Comparison of ENCODE assay signal across 23 cellular contexts in the genomic region with DNA sequence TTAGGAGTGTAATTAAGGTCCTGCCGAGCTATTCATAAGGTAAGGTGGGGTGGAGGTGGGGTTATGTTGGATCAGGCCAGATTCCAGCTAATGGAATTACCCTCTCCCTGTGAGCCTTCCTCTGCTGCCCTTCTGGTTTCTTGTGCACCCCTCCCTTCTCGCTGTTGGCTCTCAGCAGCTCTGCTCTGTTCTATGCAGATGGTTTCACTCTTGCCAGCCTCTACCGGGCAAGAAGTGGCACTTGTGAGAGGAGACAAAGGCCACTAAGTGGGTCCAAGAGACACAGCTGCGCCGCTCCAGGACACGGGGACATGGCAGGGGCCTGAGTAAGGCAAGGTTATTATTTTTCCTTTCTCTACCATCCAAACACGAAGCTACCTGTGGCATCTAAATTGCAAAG.
DNase-seq lines count a peak whose midpoint lies in the region; ATAC-seq and TF ChIP-seq lines count a peak whose summit lies in the region.
"Had no signal": no experiment of that assay in that cellular context is flagged by ENCODE, and none has a peak within 500 bp of the region (broad histone marks: within the 10 kb centered on the region; RNA-seq: fewer than 3 reads in every experiment).

No MANE protein-coding gene starts in this region.

- H3K4me3 ChIP-seq in GM23338 (no peak overlapping the region), mucosa of descending colon (no peak overlapping the region)
- H3K4me3 ChIP-seq: BLaER1 treated with 17β-estradiol and CSF1 and Interleukin-3, amounts not matched to agents 10 nM and 100 nM; pancreas; sigmoid colon had no signal

- no peak overlapping the region for H3K4me2 ChIP-seq in GM23338
- H3K4me2 ChIP-seq: BLaER1 treated with 17β-estradiol and CSF1 and Interleukin-3, amounts not matched to agents 10 nM and 100 nM had no signal

- no peaks in the 10 kb centered on the region; the same call in 2 of the 3 replicates for H3K36me3 Mint-ChIP-seq in GM23338 (ENCODE audit: low read depth)
- H3K36me3 Mint-ChIP-seq: activated naive CD4-positive, alpha-beta T cell treated with anti-CD3 and anti-CD28 coated beads, Interleukin-2, amount 50 U/mL, for 72 hours; naive thymus-derived CD8-positive, alpha-beta T cell had no signal

- peaks cover 5% of the 10 kb centered on the region; the same call in 1 of the 3 replicates for H3K9me3 Mint-ChIP-seq in GM23338
- H3K9me3 Mint-ChIP-seq: activated naive CD4-positive, alpha-beta T cell treated with anti-CD3 and anti-CD28 coated beads, Interleukin-2, amount 50 U/mL, for 72 hours; activated T-helper 1 cell treated with anti-CD3 and anti-CD28 coated beads, Interleukin-12 subunit alpha, Interleukin-12 subunit beta, Interleukin-2, Interleukin-4 antibody, amounts not matched to agents 30 ng/mL and 10 ng/mL and 1 ng/mL, durations not matched to agents 14 hours and 24 hours and 36 hours; dendritic cell treated with granulocyte-macrophage colony-stimulating factor and Interleukin-4, amounts not matched to agents 40 ng/mL and 50 ng/mL, for 4 days; IgD-negative memory B cell had no signal

- TF ChIP-seq CTCF in GM23338 (conservative IDR thresholded peaks at IDR 0.05; ENCODE audit: low read depth in 2 of 2) (no peak), mucosa of descending colon (IDR thresholded peaks at IDR 0.05) (no peak), GM13976 (IDR thresholded peaks at IDR 0.05; ENCODE audit: borderline replicate concordance, control extremely low read depth, extremely low read depth, insufficient read depth, missing control alignments) (no peak)

- peaks cover 10% of the 10 kb centered on the region; the same call in 1 of the 2 replicates for H3K4me1 ChIP-seq in GM23338 (ENCODE audit: insufficient read depth)
- no peaks in the 10 kb centered on the region for H3K4me1 ChIP-seq in mucosa of descending colon (ENCODE audit: low read depth)
- H3K4me1 ChIP-seq: BLaER1 treated with 17β-estradiol and CSF1 and Interleukin-3, amounts not matched to agents 10 nM and 100 nM; pancreas had no signal

- H3K36me3 ChIP-seq in GM23338 (ENCODE audit: insufficient read depth) (peaks cover 6% of the 10 kb centered on the region), mucosa of descending colon (ENCODE audit: low read depth) (no peaks in the 10 kb centered on the region)
- H3K36me3 ChIP-seq: BLaER1 treated with 17β-estradiol and CSF1 and Interleukin-3, amounts not matched to agents 10 nM and 100 nM; pancreas; sigmoid colon had no signal

- no peak overlapping the region for H3K27ac ChIP-seq in GM23338 (ENCODE audit: low read depth)
- H3K27ac ChIP-seq: BLaER1 treated with 17β-estradiol and CSF1 and Interleukin-3, amounts not matched to agents 10 nM and 100 nM; pancreas; sigmoid colon; VCaP had no signal

- H3K27me3 ChIP-seq in GM23338 (ENCODE audit: insufficient read depth) = no peaks in the 10 kb centered on the region
- H3K27me3 ChIP-seq: BLaER1 treated with 17β-estradiol and CSF1 and Interleukin-3, amounts not matched to agents 10 nM and 100 nM; pancreas; sigmoid colon had no signal

- in situ Hi-C loops in GM13976 (cut with MboI; ENCODE audit: low sequenced_read_pairs, unreplicated experiment) = no loop called here

- H3F3A ChIP-seq in GM23338 (replicated peaks; ENCODE audit: low read depth) = peaks cover 11% of the 10 kb centered on the region

- H3K27me3 Mint-ChIP-seq in GM23338 (ENCODE audit: insufficient read depth, low read depth, poor library complexity) = peaks cover 2% of the 10 kb centered on the region
- H3K27me3 Mint-ChIP-seq: dendritic cell treated with granulocyte-macrophage colony-stimulating factor and Interleukin-4, amounts not matched to agents 40 ng/mL and 50 ng/mL, for 4 days; IgD-negative memory B cell had no signal

- intact Hi-C loops in mucosa of descending colon (cut with DNase I, micrococcal nuclease) = loop anchor here in 1 of 2 donors (10.0 kb wide), 1 partner anchor 166 kb away; no protein-coding TSS in a partner anchor

- H2AFZ ChIP-seq in GM23338 = 0 out of 2 replicates have a peak overlapping the region, but pooled peaks have one; percentile 47

- H3K4me1 Mint-ChIP-seq in GM23338 = peaks cover 17% of the 10 kb centered on the region

- H3K9me2 ChIP-seq in GM23338 (ENCODE audit: insufficient read depth) = peaks cover 20% of the 10 kb centered on the region

- H3K9me3 ChIP-seq in mucosa of descending colon = no peaks in the 10 kb centered on the region
- H3K9me3 ChIP-seq: BLaER1 treated with 17β-estradiol and CSF1 and Interleukin-3, amounts not matched to agents 10 nM and 100 nM; pancreas; sigmoid colon had no signal

- no peaks in the 10 kb centered on the region for H4K20me1 ChIP-seq in GM23338 (replicated peaks; ENCODE audit: insufficient read depth)
- H4K20me1 ChIP-seq: BLaER1 treated with 17β-estradiol and CSF1 and Interleukin-3, amounts not matched to agents 10 nM and 100 nM had no signal

- DNase-seq in GM23338 (ENCODE audit: low spot score) (no peak), NCI-H2029 treated with DMSO at 0.1 percent for 48 hours (lab: John Stamatoyannopoulos, UW) (peak; percentile 6), NCI-H748 (lab: John Stamatoyannopoulos, UW; ENCODE audit: unreplicated experiment) (peak; percentile 74), mucosa of descending colon (no peak), GM13976 (ENCODE audit: low spot score) (no peak), NOMO-1 treated with DMSO at 0.1 percent for 48 hours (lab: John Stamatoyannopoulos, UW; ENCODE audit: unreplicated experiment) (no peak)
- DNase-seq: ACHN; activated CD4-positive, alpha-beta T cell treated with anti-CD3 and anti-CD28 coated beads, Interleukin-2, amount 50 U/mL, for 1 hour; aorta; H7; mesenchymal stem cell; naive thymus-derived CD8-positive, alpha-beta T cell; NCI-H2171; pancreas; sigmoid colon had no signal

- H3K27ac Mint-ChIP-seq in GM23338 = no peak overlapping the region
- H3K27ac Mint-ChIP-seq: activated naive CD4-positive, alpha-beta T cell treated with anti-CD3 and anti-CD28 coated beads, Interleukin-2, amount 50 U/mL, for 72 hours; activated T-helper 1 cell treated with anti-CD3 and anti-CD28 coated beads, Interleukin-12 subunit alpha, Interleukin-12 subunit beta, Interleukin-2, Interleukin-4 antibody, amounts not matched to agents 30 ng/mL and 10 ng/mL and 1 ng/mL, durations not matched to agents 14 hours and 24 hours and 36 hours; dendritic cell treated with granulocyte-macrophage colony-stimulating factor and Interleukin-4, amounts not matched to agents 40 ng/mL and 50 ng/mL, for 4 days; IgD-negative memory B cell; naive thymus-derived CD8-positive, alpha-beta T cell had no signal

- ATAC-seq in GM23338 (no peak), mucosa of descending colon (peak; percentile 57), GM21737 (IDR thresholded peaks at IDR 0.05; ENCODE audit: unreplicated experiment) (no peak), GM18909 (IDR thresholded peaks at IDR 0.05; ENCODE audit: poor library complexity, unreplicated experiment) (no peak)
- ATAC-seq: activated naive CD4-positive, alpha-beta T cell treated with anti-CD3 and anti-CD28 coated beads, Interleukin-2, amount 50 U/mL, for 72 hours; naive thymus-derived CD8-positive, alpha-beta T cell; pancreas had no signal

- H3K4me3 Mint-ChIP-seq in GM23338 = no peak overlapping the region
- H3K4me3 Mint-ChIP-seq: activated T-helper 1 cell treated with anti-CD3 and anti-CD28 coated beads, Interleukin-12 subunit alpha, Interleukin-12 subunit beta, Interleukin-2, Interleukin-4 antibody, amounts not matched to agents 30 ng/mL and 10 ng/mL and 1 ng/mL, durations not matched to agents 14 hours and 24 hours and 36 hours; dendritic cell treated with granulocyte-macrophage colony-stimulating factor and Interleukin-4, amounts not matched to agents 40 ng/mL and 50 ng/mL, for 4 days; IgD-negative memory B cell; naive thymus-derived CD8-positive, alpha-beta T cell had no signal

- H3K79me2 ChIP-seq in GM23338 (replicated peaks; ENCODE audit: insufficient read depth) = no peaks in the 10 kb centered on the region

TF ChIP-seq in GM23338, 12 proteins besides CTCF, POLR2A, EP300 and RAD21:
- TF ChIP-seq STAT1 (IDR thresholded peaks at IDR 0.05; ENCODE audit: unreplicated experiment) (no peak), CREB1 (CRISPR knock-in tag; IDR thresholded peaks at IDR 0.05; ENCODE audit: low read depth) (no peak), EZH2phosphoT487 (IDR thresholded peaks at IDR 0.05; ENCODE audit: unreplicated experiment) (no peak), NANOG (IDR thresholded peaks at IDR 0.05; ENCODE audit: borderline replicate concordance) (no peak), REST (IDR thresholded peaks at IDR 0.05; ENCODE audit: unreplicated experiment) (no peak)
- TF ChIP-seq, protein P1, sequence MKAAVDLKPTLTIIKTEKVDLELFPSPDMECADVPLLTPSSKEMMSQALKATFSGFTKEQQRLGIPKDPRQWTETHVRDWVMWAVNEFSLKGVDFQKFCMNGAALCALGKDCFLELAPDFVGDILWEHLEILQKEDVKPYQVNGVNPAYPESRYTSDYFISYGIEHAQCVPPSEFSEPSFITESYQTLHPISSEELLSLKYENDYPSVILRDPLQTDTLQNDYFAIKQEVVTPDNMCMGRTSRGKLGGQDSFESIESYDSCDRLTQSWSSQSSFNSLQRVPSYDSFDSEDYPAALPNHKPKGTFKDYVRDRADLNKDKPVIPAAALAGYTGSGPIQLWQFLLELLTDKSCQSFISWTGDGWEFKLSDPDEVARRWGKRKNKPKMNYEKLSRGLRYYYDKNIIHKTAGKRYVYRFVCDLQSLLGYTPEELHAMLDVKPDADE (IDR thresholded peaks at IDR 0.05) = no peak

Comparison
In these comparisons a context has a peak if more than half of its experiments do, and no peak if none do; other contexts are left out.
1. DNase-seq: peak in NCI-H2029 treated with DMSO at 0.1 percent for 48 hours (single experiment) and NCI-H748 (single experiment); none in GM23338 (single experiment), mucosa of descending colon (0 of 3), GM13976 (single experiment) and NOMO-1 treated with DMSO at 0.1 percent for 48 hours (single experiment).